ENCODE assay signal across 8 cellular contexts in genomic region chr1:110962892-110963665, GRCh38. TPM values are rescaled to one million over a fixed set of nuclear protein-coding genes. Genes with fewer than 3 reads are reported as not detected.
DNase-seq lines count a peak whose midpoint lies in the region; ATAC-seq and TF ChIP-seq lines count a peak whose summit lies in the region.

No MANE protein-coding gene starts in this region.

- ATAC-seq in GM18505 (IDR thresholded peaks at IDR 0.05; ENCODE audit: unreplicated experiment) (peak; percentile 33), HG03060 (IDR thresholded peaks at IDR 0.05; ENCODE audit: low read depth, unreplicated experiment) (peak; percentile 24)

- no peaks in the 10 kb centered on the region for H3K36me3 ChIP-seq in kidney epithelial cell (ENCODE audit: control insufficient read depth, insufficient read depth, low read length)

- DNase-seq in NCI-H2227 (lab: John Stamatoyannopoulos, UW; ENCODE audit: unreplicated experiment) (peak; percentile 85), cerebellar cortex (ENCODE audit: low spot score) (peak; percentile 76), kidney epithelial cell (ENCODE audit: low read depth) (peak; percentile 21), cortex of kidney (lab: John Stamatoyannopoulos, UW) (no peak)
- peak; percentile 49 for DNase-seq in activated CD4-positive, alpha-beta T cell treated with anti-CD3 and anti-CD28 coated beads for 1 hour
- DNase-seq in stimulated activated CD4-positive, alpha-beta T cell treated with anti-CD3 and anti-CD28 coated beads, Interleukin-15, amount 100 ng/mL, for 24 hours, result peak; percentile 60

- H3K27me3 ChIP-seq in kidney epithelial cell (ENCODE audit: control insufficient read depth, insufficient read depth, low read length), result no peaks in the 10 kb centered on the region

- TF ChIP-seq CTCF in kidney epithelial cell (IDR thresholded peaks at IDR 0.05; ENCODE audit: insufficient read depth, low read length, poor library complexity, severe bottlenecking), result no peak

- TF ChIP-seq POLR2A in GM18505 (IDR thresholded peaks at IDR 0.05; ENCODE audit: borderline replicate concordance, extremely low read depth, insufficient read depth, insufficient read length), result no peak

- peak overlapping the region; percentile 75 for H3K4me3 ChIP-seq in kidney epithelial cell (ENCODE audit: low read depth, low read length)

RNA-seq across cellular contexts. Expression of gene LRIF1, which starts 0.6 kb away (rescaled TPM):
- total RNA-seq in kidney epithelial cell, result 26.4 and 33.1 TPM in 2 replicates
